8 cellular contexts compared by ENCODE assay signal in the genomic region with DNA sequence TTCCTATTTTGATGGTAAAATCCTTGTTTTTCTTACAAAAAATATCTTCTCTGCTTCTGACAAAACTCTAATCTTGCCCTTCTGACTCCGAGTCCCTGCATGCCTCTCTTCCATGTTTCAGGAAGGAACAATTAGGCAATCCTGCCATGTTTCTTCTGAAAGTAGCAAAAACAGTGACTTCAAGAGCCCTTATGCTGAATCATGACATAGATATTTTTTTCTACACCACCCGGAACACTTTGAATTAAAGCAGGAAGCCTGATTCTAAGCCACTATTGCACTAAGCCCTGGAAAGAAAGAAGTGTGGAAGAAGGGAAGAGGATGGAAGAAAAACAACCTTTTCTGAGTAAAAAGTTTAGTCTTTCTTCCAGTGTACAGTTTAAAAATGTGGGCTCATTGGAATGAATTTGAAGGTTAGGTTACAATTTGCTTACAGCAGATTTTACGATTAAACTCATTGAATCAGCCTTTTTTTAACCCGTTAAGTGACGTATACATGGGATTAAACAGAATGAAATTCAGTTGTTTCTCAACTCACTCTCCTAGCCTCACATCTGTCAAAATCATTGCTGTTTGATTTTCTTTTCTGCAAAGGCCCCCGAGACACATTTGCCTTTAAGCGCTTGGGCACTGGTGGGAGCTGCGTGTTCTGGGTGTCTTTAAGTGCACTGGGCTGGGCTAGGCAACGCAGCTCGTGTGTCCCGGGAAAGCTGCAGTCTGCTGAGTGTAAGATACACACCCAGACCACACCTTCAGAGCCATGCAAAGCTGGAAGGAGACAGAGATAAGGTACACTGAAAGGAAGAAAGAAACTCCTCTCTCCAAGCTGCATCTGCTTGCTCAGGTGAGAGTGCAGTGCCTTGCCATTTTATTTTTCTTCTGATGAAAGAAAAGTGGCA.
DNase-seq lines count a peak whose midpoint lies in the region; ATAC-seq and TF ChIP-seq lines count a peak whose summit lies in the region.

No MANE protein-coding gene starts in this region.

- no peaks in the 10 kb centered on the region for H3K27me3 Mint-ChIP-seq in effector memory CD8-positive, alpha-beta T cell
- H3K27me3 Mint-ChIP-seq in endothelial cell (ENCODE audit: unreplicated experiment) = peaks cover 1% of the 10 kb centered on the region

- DNase-seq in GM03348 (ENCODE audit: low spot score) (peak; percentile 65), NOMO-1 treated with dmso at 0.1 percent for 144 hours (lab: John Stamatoyannopoulos, UW; ENCODE audit: unreplicated experiment) (peak; percentile 35), endothelial cell (ENCODE audit: low spot score) (no peak)
- no peak for DNase-seq in effector memory CD8-positive, alpha-beta T cell
- no peak for DNase-seq in activated CD4-positive, alpha-beta T cell treated with anti-CD3 and anti-CD28 coated beads for 4 hours

- H3K4me1 ChIP-seq in neutrophil (ENCODE audit: control insufficient read depth in 1 of 2, insufficient read depth in 1 of 2, low read depth in 1 of 2, low read length in 1 of 2) = peaks cover 20 to 22% of the 10 kb centered on the region in 2 experiments

- ATAC-seq in effector memory CD8-positive, alpha-beta T cell (replicated peaks) = no peak
- no peak for ATAC-seq in GM21786 (IDR thresholded peaks at IDR 0.05; ENCODE audit: unreplicated experiment)
- no peak for ATAC-seq in HG03175 (IDR thresholded peaks at IDR 0.05; ENCODE audit: unreplicated experiment)

- peak overlapping the region; percentile 62 to 75 for H3K4me3 Mint-ChIP-seq in effector memory CD8-positive, alpha-beta T cell
- H3K4me3 Mint-ChIP-seq in endothelial cell (ENCODE audit: unreplicated experiment) = no peak overlapping the region

- no peaks in the 10 kb centered on the region for H3K9me3 ChIP-seq in neutrophil

- peaks cover 43 to 56% of the 10 kb centered on the region in 2 donors for H3K4me1 Mint-ChIP-seq in effector memory CD8-positive, alpha-beta T cell (ENCODE audit: low read depth in 2 of 2)
- H3K4me1 Mint-ChIP-seq in endothelial cell (ENCODE audit: unreplicated experiment) = peaks cover 27% of the 10 kb centered on the region

- no peaks in the 10 kb centered on the region for H3K9me3 Mint-ChIP-seq in effector memory CD8-positive, alpha-beta T cell
- H3K9me3 Mint-ChIP-seq in endothelial cell (ENCODE audit: unreplicated experiment) = no peaks in the 10 kb centered on the region

- peaks cover 5% of the 10 kb centered on the region for H3K36me3 Mint-ChIP-seq in effector memory CD8-positive, alpha-beta T cell (ENCODE audit: insufficient read depth)
- no peaks in the 10 kb centered on the region for H3K36me3 Mint-ChIP-seq in endothelial cell (ENCODE audit: low read depth, unreplicated experiment)

- TF ChIP-seq CTCF in neutrophil (IDR thresholded peaks at IDR 0.05) = no peak
- TF ChIP-seq CTCF in endothelial cell (IDR thresholded peaks at IDR 0.05; ENCODE audit: unreplicated experiment) = no peak

- H3K27me3 ChIP-seq in neutrophil = no peaks in the 10 kb centered on the region

- no peaks in the 10 kb centered on the region for H3K36me3 ChIP-seq in neutrophil

- peak overlapping the region; percentile 89 to 95 for H3K27ac Mint-ChIP-seq in effector memory CD8-positive, alpha-beta T cell
- H3K27ac Mint-ChIP-seq in endothelial cell (ENCODE audit: unreplicated experiment) = no peak overlapping the region

- H3K4me3 ChIP-seq in neutrophil (ENCODE audit: low read depth in 1 of 2, low read length in 1 of 2) = no peak overlapping the region

- H3K27ac ChIP-seq in neutrophil = peak overlapping the region; percentile 38

Comparison
In these comparisons a context has a peak if more than half of its experiments do, and no peak if none do; other contexts are left out.
1. DNase-seq: peak in GM03348 (single experiment) and NOMO-1 treated with dmso at 0.1 percent for 144 hours (single experiment); none in effector memory CD8-positive, alpha-beta T cell (0 of 3), endothelial cell (single experiment) and activated CD4-positive, alpha-beta T cell treated with anti-CD3 and anti-CD28 coated beads for 4 hours (0 of 2).